Comparison of ENCODE assay signal across 11 cellular contexts in the genomic region with DNA sequence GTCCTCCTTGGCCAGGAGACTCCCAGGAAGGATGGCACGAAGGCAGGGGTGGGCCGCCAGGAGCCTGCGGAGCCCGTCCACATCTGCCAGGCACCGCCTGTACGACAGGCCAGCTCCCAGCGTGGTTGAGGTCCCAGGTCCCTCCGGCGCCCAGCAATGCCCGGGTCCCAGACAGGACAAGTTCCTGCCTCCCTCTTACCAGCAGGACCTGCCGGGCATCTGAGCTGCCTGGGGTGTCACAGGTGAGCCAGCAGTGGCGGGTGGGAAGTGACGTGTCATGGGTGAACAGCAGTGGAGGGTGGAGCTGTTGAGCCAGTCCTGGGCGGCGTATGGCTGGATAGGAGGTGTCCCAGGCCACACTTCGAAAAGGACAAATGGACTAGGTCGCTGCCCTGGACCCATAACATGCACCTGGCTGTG. TPM values are rescaled to one million over a fixed set of nuclear protein-coding genes. Genes with fewer than 3 reads are reported as not detected.
DNase-seq lines count a peak whose midpoint lies in the region; ATAC-seq and TF ChIP-seq lines count a peak whose summit lies in the region.
"Had no signal": no experiment of that assay in that cellular context is flagged by ENCODE, and none has a peak within 500 bp of the region (broad histone marks: within the 10 kb centered on the region; RNA-seq: fewer than 3 reads in every experiment).

No MANE protein-coding gene starts in this region.

- H4K20me1 ChIP-seq in SK-N-SH (ENCODE audit: insufficient read depth): no peaks in the 10 kb centered on the region

- H3K36me3 ChIP-seq in SK-N-SH (replicated peaks in 1 of 2; ENCODE audit: control insufficient read depth in 1 of 2, insufficient read depth in 2 of 2, low read length in 1 of 2) (no peaks in the 10 kb centered on the region), esophagus squamous epithelium (no peaks in the 10 kb centered on the region), stomach (no peaks in the 10 kb centered on the region), adrenal gland (replicated peaks in 1 of 2) (no peaks in the 10 kb centered on the region)

- no peak for TF ChIP-seq CTCF in SK-N-SH (IDR thresholded peaks at IDR 0.05)
- TF ChIP-seq CTCF in esophagus squamous epithelium (IDR thresholded peaks at IDR 0.05): no peak
- no peak for TF ChIP-seq CTCF in stomach (IDR thresholded peaks at IDR 0.05)
- no peak for TF ChIP-seq CTCF in adrenal gland (IDR thresholded peaks at IDR 0.05)

- H3K9me2 ChIP-seq in SK-N-SH: no peaks in the 10 kb centered on the region

- H3K4me2 ChIP-seq in SK-N-SH: no peak overlapping the region

- intact Hi-C loops in esophagus squamous epithelium (cut with DNase I): no loop called here
- intact Hi-C loops in stomach (cut with DNase I; ENCODE audit: low total_unique reads): no loop called here
- intact Hi-C loops in adrenal gland (cut with DNase I): no loop called here

- 82% methylated on average over 14 of the region's 17 CpGs for WGBS in SK-N-SH (ENCODE audit: low lambda C conversion rate)
- 28 to 85% methylated on average over 6 to 8 of the region's 17 CpGs for WGBS in esophagus squamous epithelium, 2 donors
- WGBS in stomach, 5 donors: 30 to 57% (median 51%) methylated on average over 16 to 17 of the region's 17 CpGs
- WGBS in adrenal gland, 4 donors: 71 to 83% (median 79%) methylated on average over 3 to 17 of the region's 17 CpGs

- CTCF ChIA-PET in SK-N-SH (lab: Yijun Ruan, JAX): interaction anchor here (0.8 to 1.5 kb wide), 9 partner anchors 8 to 105 kb away, joined by 3 to 5 read pairs (median 3); no protein-coding TSS in a partner anchor

- POLR2A ChIA-PET in SK-N-SH (lab: Yijun Ruan, JAX): no interaction called here

- no peaks in the 10 kb centered on the region for H3K79me2 ChIP-seq in SK-N-SH (ENCODE audit: insufficient read depth)

- TF ChIP-seq RAD21 in SK-N-SH (IDR thresholded peaks at IDR 0.05; ENCODE audit: low read length): peak; percentile 22; the same call in 1 of the 2 replicates

- no peak overlapping the region for H3K4me3 ChIP-seq in SK-N-SH (ENCODE audit: low read depth in 2 of 2, low read length in 1 of 2)
- H3K4me3 ChIP-seq in esophagus squamous epithelium: peak overlapping the region in 3 of 4 donors; percentile 2 to 41 (median 27)
- H3K4me3 ChIP-seq in stomach: peak overlapping the region in 3 of 4 donors; percentile 5 to 38 (median 30)
- no peak overlapping the region for H3K4me3 ChIP-seq in adrenal gland

- no peaks in the 10 kb centered on the region; a peak in 1 of 4 replicates for H3K4me1 ChIP-seq in SK-N-SH (ENCODE audit: control insufficient read depth in 1 of 2, insufficient read depth in 2 of 2, low read depth in 1 of 2, low read length in 1 of 2)
- H3K4me1 ChIP-seq in esophagus squamous epithelium: peaks cover 0 to 11% (median 6%) of the 10 kb centered on the region in 3 donors
- H3K4me1 ChIP-seq in stomach: peaks cover 0 to 8% (median 5%) of the 10 kb centered on the region in 4 donors
- no peaks in the 10 kb centered on the region for H3K4me1 ChIP-seq in adrenal gland (replicated peaks in 1 of 2)

- no peak overlapping the region for H2AFZ ChIP-seq in SK-N-SH (ENCODE audit: low read depth)

- H3K9me3 ChIP-seq in SK-N-SH (no peaks in the 10 kb centered on the region), esophagus squamous epithelium (no peaks in the 10 kb centered on the region), stomach (no peaks in the 10 kb centered on the region), adrenal gland (replicated peaks in 1 of 3) (no peaks in the 10 kb centered on the region)

- no peak for ATAC-seq in HG02642 (IDR thresholded peaks at IDR 0.05; ENCODE audit: poor library complexity, unreplicated experiment)
- ATAC-seq: activated T-cell treated with anti-CD3 and anti-CD28 coated beads, Interleukin-2, amount 50 U/mL, for 72 hours; effector memory CD8-positive, alpha-beta T cell had no signal

- H3F3A ChIP-seq in SK-N-SH (replicated peaks; ENCODE audit: insufficient read depth): no peaks in the 10 kb centered on the region

- no peaks in the 10 kb centered on the region for H3K27me3 ChIP-seq in SK-N-SH (ENCODE audit: insufficient read depth)
- H3K27me3 ChIP-seq in esophagus squamous epithelium: no peaks in the 10 kb centered on the region
- H3K27me3 ChIP-seq in stomach: peaks cover 0 to 10% (median 0%) of the 10 kb centered on the region in 3 donors
- H3K27me3 ChIP-seq in adrenal gland: no peaks in the 10 kb centered on the region

- H3K27ac ChIP-seq in SK-N-SH (ENCODE audit: low read depth in 2 of 2, low read length in 1 of 2): no peak overlapping the region
- H3K27ac ChIP-seq in esophagus squamous epithelium: peak overlapping the region in 2 of 4 donors; percentile 28 to 55
- peak overlapping the region; percentile 73 to 77 (median 73) for H3K27ac ChIP-seq in stomach
- no peak overlapping the region for H3K27ac ChIP-seq in adrenal gland

- DNase-seq in NCI-H146 (lab: John Stamatoyannopoulos, UW) (peak; percentile 26), NCI-H146 treated with DMSO at 0.1 percent for 48 hours (lab: John Stamatoyannopoulos, UW; ENCODE audit: unreplicated experiment) (no peak), SK-N-SH (peak; percentile 57), esophagus squamous epithelium (lab: John Stamatoyannopoulos, UW) (no peak), stomach (peak; percentile 90), adrenal gland (no peak), NOMO-1 treated with dmso at 0.1 percent for 144 hours (lab: John Stamatoyannopoulos, UW; ENCODE audit: unreplicated experiment) (no peak)
- DNase-seq: activated T-cell treated with anti-CD3 and anti-CD28 coated beads, Interleukin-2, amount 50 U/mL, for 72 hours; effector memory CD8-positive, alpha-beta T cell; nucleus accumbens had no signal

- TF ChIP-seq POLR2A in esophagus squamous epithelium (IDR thresholded peaks at IDR 0.05) (peak in 1 of 4 donors; percentile 42), stomach (IDR thresholded peaks at IDR 0.05) (peak in 1 of 4 donors; percentile 49), adrenal gland (IDR thresholded peaks at IDR 0.05) (no peak)

- H3K9ac ChIP-seq in SK-N-SH: no peak overlapping the region

- TF ChIP-seq EP300 in SK-N-SH (IDR thresholded peaks at IDR 0.05; ENCODE audit: borderline replicate concordance in 1 of 2, low read depth in 1 of 2, low read length in 1 of 2) (no peak), stomach (IDR thresholded peaks at IDR 0.05) (no peak)

TF ChIP-seq in SK-N-SH, 30 proteins besides CTCF, POLR2A, EP300 and RAD21:
- TF ChIP-seq RCOR1 (IDR thresholded peaks at IDR 0.05; ENCODE audit: low read length): no peak
- TF ChIP-seq GATA2 (CRISPR knock-in tag; IDR thresholded peaks at IDR 0.05): no peak
- no peak for TF ChIP-seq NRF1 (IDR thresholded peaks at IDR 0.05; ENCODE audit: low read depth, low read length)
- TF ChIP-seq RXRA (IDR thresholded peaks at IDR 0.05; ENCODE audit: borderline replicate concordance, low read depth): no peak
- TF ChIP-seq, protein P1, sequence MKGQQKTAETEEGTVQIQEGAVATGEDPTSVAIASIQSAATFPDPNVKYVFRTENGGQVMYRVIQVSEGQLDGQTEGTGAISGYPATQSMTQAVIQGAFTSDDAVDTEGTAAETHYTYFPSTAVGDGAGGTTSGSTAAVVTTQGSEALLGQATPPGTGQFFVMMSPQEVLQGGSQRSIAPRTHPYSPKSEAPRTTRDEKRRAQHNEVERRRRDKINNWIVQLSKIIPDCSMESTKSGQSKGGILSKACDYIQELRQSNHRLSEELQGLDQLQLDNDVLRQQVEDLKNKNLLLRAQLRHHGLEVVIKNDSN (IDR thresholded peaks at IDR 0.05; ENCODE audit: borderline replicate concordance, low read depth): no peak
- TF ChIP-seq GABPA (IDR thresholded peaks at IDR 0.05; ENCODE audit: low read depth): no peak
- TF ChIP-seq POLR2AphosphoS5 (IDR thresholded peaks at IDR 0.05; ENCODE audit: low read depth, low read length): no peak
- TF ChIP-seq MXI1 (IDR thresholded peaks at IDR 0.05; ENCODE audit: low read depth, low read length): no peak
- TF ChIP-seq TAF1 (IDR thresholded peaks at IDR 0.05; ENCODE audit: borderline replicate concordance, low read depth, low read length): no peak
- TF ChIP-seq TCF12 (IDR thresholded peaks at IDR 0.05): no peak
- TF ChIP-seq, protein P2, sequence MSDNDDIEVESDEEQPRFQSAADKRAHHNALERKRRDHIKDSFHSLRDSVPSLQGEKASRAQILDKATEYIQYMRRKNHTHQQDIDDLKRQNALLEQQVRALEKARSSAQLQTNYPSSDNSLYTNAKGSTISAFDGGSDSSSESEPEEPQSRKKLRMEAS (IDR thresholded peaks at IDR 0.05; ENCODE audit: low read depth): no peak
- TF ChIP-seq, protein P3, sequence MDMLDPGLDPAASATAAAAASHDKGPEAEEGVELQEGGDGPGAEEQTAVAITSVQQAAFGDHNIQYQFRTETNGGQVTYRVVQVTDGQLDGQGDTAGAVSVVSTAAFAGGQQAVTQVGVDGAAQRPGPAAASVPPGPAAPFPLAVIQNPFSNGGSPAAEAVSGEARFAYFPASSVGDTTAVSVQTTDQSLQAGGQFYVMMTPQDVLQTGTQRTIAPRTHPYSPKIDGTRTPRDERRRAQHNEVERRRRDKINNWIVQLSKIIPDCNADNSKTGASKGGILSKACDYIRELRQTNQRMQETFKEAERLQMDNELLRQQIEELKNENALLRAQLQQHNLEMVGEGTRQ (IDR thresholded peaks at IDR 0.05; ENCODE audit: borderline replicate concordance, low read depth, low read length): no peak
- no peak for TF ChIP-seq ELF1 (IDR thresholded peaks at IDR 0.05)
- no peak for TF ChIP-seq EZH2phosphoT487 (IDR thresholded peaks at IDR 0.05; ENCODE audit: borderline replicate concordance, low read depth)
- TF ChIP-seq SIN3A (IDR thresholded peaks at IDR 0.05; ENCODE audit: borderline replicate concordance, low read depth, low read length): no peak
- TF ChIP-seq, protein P4, sequence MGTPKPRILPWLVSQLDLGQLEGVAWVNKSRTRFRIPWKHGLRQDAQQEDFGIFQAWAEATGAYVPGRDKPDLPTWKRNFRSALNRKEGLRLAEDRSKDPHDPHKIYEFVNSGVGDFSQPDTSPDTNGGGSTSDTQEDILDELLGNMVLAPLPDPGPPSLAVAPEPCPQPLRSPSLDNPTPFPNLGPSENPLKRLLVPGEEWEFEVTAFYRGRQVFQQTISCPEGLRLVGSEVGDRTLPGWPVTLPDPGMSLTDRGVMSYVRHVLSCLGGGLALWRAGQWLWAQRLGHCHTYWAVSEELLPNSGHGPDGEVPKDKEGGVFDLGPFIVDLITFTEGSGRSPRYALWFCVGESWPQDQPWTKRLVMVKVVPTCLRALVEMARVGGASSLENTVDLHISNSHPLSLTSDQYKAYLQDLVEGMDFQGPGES (IDR thresholded peaks at IDR 0.05; ENCODE audit: low read depth, low read length): no peak

RNA-seq across cellular contexts. Expression of a gene that starts 15.7 kb away (rescaled TPM):
- polyA plus RNA-seq in SK-N-SH (2012; rRNA removed) (3.6 and 6.4 TPM in 2 replicates), stomach (1 to 10 TPM; 4.9 to 6.6 (median 5.1) TPM), adrenal gland (10 to 100 TPM in 2 of 3 donors, 1 to 10 TPM in 1; 2.1 to 68.0 (median 18.2) TPM)
- polyA plus RNA-seq in SK-N-SH (2012; cell fraction: cytosol; rRNA removed): 1.4 and 4.3 TPM in 2 replicates
- polyA plus RNA-seq in SK-N-SH (2012; cell fraction: nucleus; rRNA removed): 27.3 and 28.3 TPM in 2 replicates
- total RNA-seq in esophagus squamous epithelium (10 to 100 TPM in 1 of 4 donors, 1 to 10 TPM in 3; 3.8 to 10.6 (median 5.4) TPM), stomach (10 to 100 TPM in 4 of 5 donors, 1 to 10 TPM in 1; 8.6 to 56.2 (median 15.2) TPM), adrenal gland (10 to 100 TPM; 13.0 to 35.3 (median 19.2) TPM)

Comparison
In these comparisons a context has a peak if more than half of its experiments do, and no peak if none do; other contexts are left out.
1. DNase-seq: peak in NCI-H146 (single experiment), SK-N-SH (single experiment) and stomach (single experiment); none in NCI-H146 treated with DMSO at 0.1 percent for 48 hours (single experiment), esophagus squamous epithelium (single experiment), adrenal gland (0 of 7) and NOMO-1 treated with dmso at 0.1 percent for 144 hours (single experiment).
2. H3K27ac ChIP-seq: peak in stomach (5 of 5); none in SK-N-SH (0 of 2) and adrenal gland (0 of 5).
3. H3K4me3 ChIP-seq: peak in esophagus squamous epithelium (3 of 4) and stomach (3 of 4); none in SK-N-SH (0 of 2) and adrenal gland (0 of 4).